In genomic region chrX:53422091-53422914, GRCh38 we compare ENCODE assay signal across 8 cellular contexts. TPM values are rescaled to one million over a fixed set of nuclear protein-coding genes. Genes with fewer than 3 reads are reported as not detected.
A peak's percentile ranks its signal among the peaks of the same experiment; 100 is the strongest.
DNase-seq lines count a peak whose midpoint lies in the region; TF ChIP-seq lines count a peak whose summit lies in the region.

TSS of gene RIBC1 (plus strand) at chrX:53422873. CDS start at chrX:53426277, 3,404 bp downstream.
TSS of gene SMC1A (minus strand) at chrX:53422654. CDS start at chrX:53422600, 54 bp downstream.

- H3K9ac ChIP-seq in neural progenitor cell, result peak within 1 kb of the TSS; percentile 92
- peak within 1 kb of the TSS; percentile 92 to 96 for H3K9ac ChIP-seq in stomach smooth muscle (ENCODE audit: low read length in 2 of 2)

- peak within 1 kb of the TSS; percentile 85 for H3K4me2 ChIP-seq in neural progenitor cell

- H3K27ac Mint-ChIP-seq in activated naive CD4-positive, alpha-beta T cell treated with anti-CD3 and anti-CD28 coated beads for 36 hours, result peak within 1 kb of the TSS; percentile 97
- peak within 1 kb of the TSS; percentile 100 for H3K27ac Mint-ChIP-seq in neural progenitor cell

- H4K20me1 ChIP-seq in neural progenitor cell (ENCODE audit: low read depth), result peaks cover 19% of the 10 kb centered on the region

- H3K27ac ChIP-seq in SJSA1 (peak within 1 kb of the TSS; percentile 97), neural progenitor cell (peak within 1 kb of the TSS; percentile 95), stomach smooth muscle (ENCODE audit: low read length) (peak within 1 kb of the TSS; percentile 93)

- TF ChIP-seq CTCF in HFF-Myc (IDR thresholded peaks at IDR 0.05; ENCODE audit: low read depth, low read length, missing control alignments), result no peak
- TF ChIP-seq CTCF in neural progenitor cell (IDR thresholded peaks at IDR 0.05), result no peak

- peaks cover 17% of the 10 kb centered on the region for H3K36me3 Mint-ChIP-seq in activated naive CD4-positive, alpha-beta T cell treated with anti-CD3 and anti-CD28 coated beads for 36 hours (ENCODE audit: low read depth)
- no peaks in the 10 kb centered on the region for H3K36me3 Mint-ChIP-seq in neural progenitor cell

- no peaks in the 10 kb centered on the region for H3K27me3 Mint-ChIP-seq in activated naive CD4-positive, alpha-beta T cell treated with anti-CD3 and anti-CD28 coated beads for 36 hours (ENCODE audit: low read depth)
- peaks cover 5% of the 10 kb centered on the region for H3K27me3 Mint-ChIP-seq in neural progenitor cell (ENCODE audit: insufficient read depth, low read depth)

- intact Hi-C loops in activated naive CD4-positive, alpha-beta T cell treated with anti-CD3 and anti-CD28 coated beads for 36 hours (cut with micrococcal nuclease), result loop anchor here (1.0 to 5.0 kb wide), 8 partner anchors 12 to 1738 kb away; partner anchors contain the start of genes HSD17B10, KANTR, KDM5C and PHF8

- H3K79me2 ChIP-seq in neural progenitor cell (ENCODE audit: low read depth), result peaks cover 47% of the 10 kb centered on the region

- H3K4me1 Mint-ChIP-seq in activated naive CD4-positive, alpha-beta T cell treated with anti-CD3 and anti-CD28 coated beads for 36 hours (ENCODE audit: low read depth), result peaks cover 30% of the 10 kb centered on the region
- peaks cover 15% of the 10 kb centered on the region for H3K4me1 Mint-ChIP-seq in neural progenitor cell

- H3K36me3 ChIP-seq in SJSA1, result peaks cover 10% of the 10 kb centered on the region
- H3K36me3 ChIP-seq in neural progenitor cell, result no peaks in the 10 kb centered on the region
- H3K36me3 ChIP-seq in stomach smooth muscle (ENCODE audit: control insufficient read depth in 2 of 2, insufficient read depth in 2 of 2, low read length in 2 of 2), result peaks cover 0 to 2% of the 10 kb centered on the region in 2 donors

- peaks cover 9% of the 10 kb centered on the region for H3K4me1 ChIP-seq in SJSA1 (replicated peaks)
- H3K4me1 ChIP-seq in neural progenitor cell, result peaks cover 4% of the 10 kb centered on the region
- H3K4me1 ChIP-seq in stomach smooth muscle (ENCODE audit: control insufficient read depth, insufficient read depth, low read length), result peaks cover 21% of the 10 kb centered on the region

- CTCF ChIA-PET in activated naive CD4-positive, alpha-beta T cell treated with anti-CD3 and anti-CD28 coated beads for 36 hours (lab: Charles Lee), result interaction anchor here (0.6 to 2.2 kb wide), 5 partner anchors 11 to 109 kb away, joined by 4 to 7 read pairs (median 6); no protein-coding TSS in a partner anchor

- peak within 1 kb of the TSS; percentile 39 for H2AFZ ChIP-seq in neural progenitor cell (replicated peaks)

- H3K4me3 ChIP-seq in HFF-Myc (replicated peaks; ENCODE audit: low read depth, low read length) (peak within 1 kb of the TSS; percentile 51), SJSA1 (peak within 1 kb of the TSS; percentile 91), neural progenitor cell (peak within 1 kb of the TSS; percentile 69), stomach smooth muscle (ENCODE audit: low read length in 2 of 2) (peak within 1 kb of the TSS; percentile 83 to 84)

- no peaks in the 10 kb centered on the region for H3K9me3 Mint-ChIP-seq in activated naive CD4-positive, alpha-beta T cell treated with anti-CD3 and anti-CD28 coated beads for 36 hours
- H3K9me3 Mint-ChIP-seq in neural progenitor cell, result peaks cover 5% of the 10 kb centered on the region

- H3K9me3 ChIP-seq in SJSA1 (replicated peaks), result no peaks in the 10 kb centered on the region
- H3K9me3 ChIP-seq in neural progenitor cell (ENCODE audit: low read depth), result no peaks in the 10 kb centered on the region
- H3K9me3 ChIP-seq in stomach smooth muscle (ENCODE audit: control insufficient read depth in 2 of 2, low read length in 2 of 2), result no peaks in the 10 kb centered on the region

- DNase-seq in GM04503 (ENCODE audit: low read depth) (peak; percentile 88), HFF-Myc (ENCODE audit: extremely low read depth, low read depth) (peak; percentile 87), MV-4-11 (lab: John Stamatoyannopoulos, UW) (peak; percentile 96), SJSA1 (ENCODE audit: low read depth in 1 of 2, low spot score in 2 of 2) (peak; percentile 90 to 96), foreskin melanocyte (peak; percentile 88), neural progenitor cell (ENCODE audit: low spot score) (peak; percentile 98)
- DNase-seq in activated naive CD4-positive, alpha-beta T cell treated with anti-CD3 and anti-CD28 coated beads for 36 hours, result peak; percentile 97

- no peaks in the 10 kb centered on the region for H3K27me3 ChIP-seq in SJSA1 (replicated peaks)
- H3K27me3 ChIP-seq in neural progenitor cell, result no peaks in the 10 kb centered on the region
- H3K27me3 ChIP-seq in stomach smooth muscle (ENCODE audit: control insufficient read depth in 1 of 2, insufficient read depth in 2 of 2, low read length in 2 of 2), result peaks cover 0 to 1% of the 10 kb centered on the region in 2 donors

- H3F3A ChIP-seq in neural progenitor cell (ENCODE audit: low read depth), result peaks cover 14% of the 10 kb centered on the region

- peak within 1 kb of the TSS; percentile 88 for H3K4me3 Mint-ChIP-seq in activated naive CD4-positive, alpha-beta T cell treated with anti-CD3 and anti-CD28 coated beads for 36 hours
- peak within 1 kb of the TSS; percentile 97 for H3K4me3 Mint-ChIP-seq in neural progenitor cell

RNA-seq across cellular contexts. Expression of gene RIBC1, which starts in this region (rescaled TPM):
- total RNA-seq in SJSA1 (2014; rRNA removed; shearing (Covaris generic)), result 0.39 and 2.5 TPM in 2 replicates
- under 1 TPM; 0.48 to 0.67 TPM for total RNA-seq in activated naive CD4-positive, alpha-beta T cell treated with anti-CD3 and anti-CD28 coated beads for 36 hours
- total RNA-seq in neural progenitor cell (ENCODE audit: low replicate concordance), result 0.62 and 1.5 TPM in 2 replicates

RNA-seq across cellular contexts. Expression of gene SMC1A, which starts in this region (rescaled TPM):
- 34.4 and 43.9 TPM in 2 replicates for total RNA-seq in SJSA1 (2014; rRNA removed; shearing (Covaris generic))
- 100 to 1,000 TPM; 169 to 170 TPM for total RNA-seq in activated naive CD4-positive, alpha-beta T cell treated with anti-CD3 and anti-CD28 coated beads for 36 hours
- total RNA-seq in neural progenitor cell (ENCODE audit: low replicate concordance), result 80.4 and 82.2 TPM in 2 replicates

Comparison
In these comparisons a context has a peak if more than half of its experiments do, and no peak if none do; other contexts are left out.
1. Peak in every context shown above with its lines: DNase-seq, H3K4me3 ChIP-seq and H3K27ac ChIP-seq.